In genomic region chr9:113590991-113591898, GRCh38 we compare ENCODE assay signal across 8 cellular contexts.
A peak's percentile ranks its signal among the peaks of the same experiment; 100 is the strongest.
DNase-seq lines count a peak whose midpoint lies in the region; ATAC-seq and TF ChIP-seq lines count a peak whose summit lies in the region.

No MANE protein-coding gene starts in this region.

- no peak overlapping the region for H3K4me3 Mint-ChIP-seq in CD8-positive, alpha-beta T cell
- H3K4me3 Mint-ChIP-seq in activated naive CD4-positive, alpha-beta T cell treated with anti-CD3 and anti-CD28 coated beads for 36 hours = no peak overlapping the region

- H3K23ac ChIP-seq in IMR-90 (ENCODE audit: low read depth, low read length) = no peak overlapping the region

- H3K9me1 ChIP-seq in IMR-90 (ENCODE audit: insufficient read depth, low read length) = peaks cover 12% of the 10 kb centered on the region

- in situ Hi-C loops in IMR-90 (cut with MboI; ENCODE audit: low sequenced_read_pairs) = loop anchor here (5.0 kb wide), 1 partner anchor 66 kb away; no protein-coding TSS in a partner anchor

- H3K4me2 ChIP-seq in IMR-90 (ENCODE audit: low read depth, low read length) = no peak overlapping the region

- peak overlapping the region; percentile 86; the same call in 1 of the 2 replicates for H2AK5ac ChIP-seq in IMR-90 (ENCODE audit: low read depth, low read length)

- no peak overlapping the region for H3K27ac Mint-ChIP-seq in CD8-positive, alpha-beta T cell
- H3K27ac Mint-ChIP-seq in activated naive CD4-positive, alpha-beta T cell treated with anti-CD3 and anti-CD28 coated beads for 36 hours = no peak overlapping the region

- peaks cover 40% of the 10 kb centered on the region for H3K36me3 Mint-ChIP-seq in CD8-positive, alpha-beta T cell
- H3K36me3 Mint-ChIP-seq in activated naive CD4-positive, alpha-beta T cell treated with anti-CD3 and anti-CD28 coated beads for 36 hours (ENCODE audit: low read depth) = peaks cover 3% of the 10 kb centered on the region

- no peak overlapping the region for H3K56ac ChIP-seq in IMR-90 (ENCODE audit: extremely low read depth, insufficient read depth, low read length)

- peak overlapping the region; percentile 67; the same call in 1 of the 2 replicates for H2BK20ac ChIP-seq in IMR-90 (ENCODE audit: low read depth, low read length)

- peaks cover 10% of the 10 kb centered on the region for H4K20me1 ChIP-seq in IMR-90 (ENCODE audit: insufficient read depth, low read length)

- POLR2A ChIA-PET in CD8-positive, alpha-beta T cell (lab: Charles Lee) = no interaction called here
- POLR2A ChIA-PET in IMR-90 (lab: Charles Lee; ENCODE audit: unreplicated experiment) = no interaction called here

- no peak overlapping the region for H4K5ac ChIP-seq in IMR-90 (ENCODE audit: low read depth, low read length)

- peaks cover 0 to 21% of the 10 kb centered on the region in 2 experiments; a peak in 2 of 4 replicates for H3K79me1 ChIP-seq in IMR-90 (ENCODE audit: low read depth in 1 of 2, low read length in 2 of 2)

- no peak overlapping the region; the same call in 2 of the 3 replicates for H2BK15ac ChIP-seq in IMR-90 (ENCODE audit: low read depth, low read length)

- no TSS peak for BruUV-seq in IMR-90 (replicated peaks; lab: Mats Ljungman, UMichigan)

- H3K27me3 ChIP-seq in CD8-positive, alpha-beta T cell (ENCODE audit: insufficient read depth, low read length) = no peaks in the 10 kb centered on the region
- H3K27me3 ChIP-seq in IMR-90 (ENCODE audit: control insufficient read depth, insufficient read depth, low read length) = no peaks in the 10 kb centered on the region

- peak; percentile 49; the same call in 1 of the 2 replicates for TF ChIP-seq POLR2A in IMR-90 (IDR thresholded peaks at IDR 0.05; ENCODE audit: low read depth, low read length)

- peak; percentile 50 for TF ChIP-seq CTCF in CD8-positive, alpha-beta T cell (IDR thresholded peaks at IDR 0.05)
- peak; percentile 98 for TF ChIP-seq CTCF in IMR-90 (conservative IDR thresholded peaks at IDR 0.05; ENCODE audit: low read depth, low read length)

- H4K91ac ChIP-seq in IMR-90 (ENCODE audit: insufficient read depth, low read depth, low read length) = peak overlapping the region; percentile 53; the same call in 1 of the 2 replicates

- no peaks in the 10 kb centered on the region for H3K9me3 ChIP-seq in CD8-positive, alpha-beta T cell (ENCODE audit: low read length)
- no peaks in the 10 kb centered on the region for H3K9me3 ChIP-seq in IMR-90 (ENCODE audit: control insufficient read depth, insufficient read depth, low read length)

- H3K4me3 ChIP-seq in CD8-positive, alpha-beta T cell (ENCODE audit: low read depth, low read length) = no peak overlapping the region
- H3K4me3 ChIP-seq in IMR-90 (ENCODE audit: insufficient read depth, low read depth, low read length) = no peak overlapping the region

- H3K4ac ChIP-seq in IMR-90 (ENCODE audit: low read depth, low read length) = 0 out of 2 replicates have a peak overlapping the region, but pooled peaks have one; percentile 71

- DNase-seq in CD8-positive, alpha-beta T cell = peak in 2 of 7 experiments; percentile 48 to 53
- peak; percentile 62 for DNase-seq in IMR-90
- peak; percentile 45 for DNase-seq in SHP77 treated with DMSO at 0.1 percent for 48 hours (lab: John Stamatoyannopoulos, UW)
- peak; percentile 85 for DNase-seq in activated naive CD4-positive, alpha-beta T cell treated with anti-CD3 and anti-CD28 coated beads for 36 hours
- peak; percentile 86 for DNase-seq in Right ventricle myocardium inferior (ENCODE audit: missing footprints)
- DNase-seq in posterior cingulate gyrus = peak; percentile 74 to 98 (median 87)

- peaks cover 6% of the 10 kb centered on the region for H3K4me1 ChIP-seq in CD8-positive, alpha-beta T cell (ENCODE audit: insufficient read depth, low read length)
- peaks cover 10% of the 10 kb centered on the region; the same call in 1 of the 2 replicates for H3K4me1 ChIP-seq in IMR-90 (ENCODE audit: control insufficient read depth, insufficient read depth, low read length)

- peak overlapping the region; percentile 44 for H2AK9ac ChIP-seq in IMR-90 (replicated peaks; ENCODE audit: low read depth, low read length, poor library complexity)

- no peak for ATAC-seq in CD8-positive, alpha-beta T cell
- ATAC-seq in GM19351 (IDR thresholded peaks at IDR 0.05; ENCODE audit: unreplicated experiment) (peak; percentile 79), IMR-90 (ENCODE audit: low read depth) (peak; percentile 31), Right ventricle myocardium inferior (peak; percentile 26), GM21528 (IDR thresholded peaks at IDR 0.05; ENCODE audit: low FRiP score, unreplicated experiment) (no peak)

- 71% methylated on average over 6 of the region's 20 CpGs; no CpG with 5 or more reads in 1 of the 2 experiments for WGBS in IMR-90 (ENCODE audit: extremely low coverage in 2 of 2, insufficient read length in 1 of 2), 2 experiments

- no peak overlapping the region for H3K14ac ChIP-seq in IMR-90 (replicated peaks; ENCODE audit: low read depth, low read length)

- H3K9ac ChIP-seq in IMR-90 (ENCODE audit: low read depth, low read length) = no peak overlapping the region

- no peak overlapping the region for H3K18ac ChIP-seq in IMR-90 (ENCODE audit: low read depth, low read length)

- no peaks in the 10 kb centered on the region for H3K9me3 Mint-ChIP-seq in CD8-positive, alpha-beta T cell
- no peaks in the 10 kb centered on the region for H3K9me3 Mint-ChIP-seq in activated naive CD4-positive, alpha-beta T cell treated with anti-CD3 and anti-CD28 coated beads for 36 hours

- TF ChIP-seq RAD21 in IMR-90 (IDR thresholded peaks at IDR 0.05; ENCODE audit: low read length) = peak; percentile 100

- peaks cover 20% of the 10 kb centered on the region for H3K36me3 ChIP-seq in CD8-positive, alpha-beta T cell (ENCODE audit: insufficient read depth, low read length)
- peaks cover 8% of the 10 kb centered on the region for H3K36me3 ChIP-seq in IMR-90 (ENCODE audit: control insufficient read depth, insufficient read depth, low read length)

- CTCF ChIA-PET in CD8-positive, alpha-beta T cell (lab: Charles Lee) = interaction anchor here (0.6 to 15.1 kb wide), 14 partner anchors 9 to 244 kb away, joined by 3 to 267 read pairs (median 4); no protein-coding TSS in a partner anchor
- CTCF ChIA-PET in IMR-90 (lab: Yijun Ruan, JAX) = interaction anchor here (0.7 to 5.7 kb wide), 11 partner anchors 8 to 145 kb away, joined by 3 to 132 read pairs (median 4); no protein-coding TSS in a partner anchor
- CTCF ChIA-PET in activated naive CD4-positive, alpha-beta T cell treated with anti-CD3 and anti-CD28 coated beads for 36 hours (lab: Charles Lee) = interaction anchor here (0.5 to 20.1 kb wide), 30 partner anchors 9 to 327 kb away, joined by 3 to 440 read pairs (median 4); partner anchors contain the start of genes CDC26 and PRPF4

- no peaks in the 10 kb centered on the region for H3K27me3 Mint-ChIP-seq in CD8-positive, alpha-beta T cell (ENCODE audit: low read depth)
- no peaks in the 10 kb centered on the region for H3K27me3 Mint-ChIP-seq in activated naive CD4-positive, alpha-beta T cell treated with anti-CD3 and anti-CD28 coated beads for 36 hours (ENCODE audit: low read depth)

- H2BK120ac ChIP-seq in IMR-90 (ENCODE audit: low read depth, low read length) = no peak overlapping the region

- H4K8ac ChIP-seq in IMR-90 (ENCODE audit: low read depth in 2 of 2, low read length in 2 of 2) = 0 out of 4 replicates have a peak overlapping the region, but pooled peaks of 1 of the 2 experiments have one; percentile 53

- intact Hi-C loops in CD8-positive, alpha-beta T cell (cut with DNase I, micrococcal nuclease) = loop anchor here (1.0 to 2.0 kb wide), 4 partner anchors 9 to 144 kb away; no protein-coding TSS in a partner anchor
- intact Hi-C loops in IMR-90 (cut with micrococcal nuclease) = loop anchor here (1.0 to 5.0 kb wide), 6 partner anchors 64 to 319 kb away; partner anchors contain the start of gene ALAD
- intact Hi-C loops in activated naive CD4-positive, alpha-beta T cell treated with anti-CD3 and anti-CD28 coated beads for 36 hours (cut with micrococcal nuclease) = loop anchor here (1.0 to 2.0 kb wide), 4 partner anchors 64 to 316 kb away; partner anchors contain the start of genes C9orf43, CDC26, POLE3 and PRPF4
- intact Hi-C loops in Right ventricle myocardium inferior (cut with DNase I) = loop anchor here (1.0 to 5.0 kb wide), 2 partner anchors 64 to 319 kb away; no protein-coding TSS in a partner anchor
- intact Hi-C loops in posterior cingulate gyrus (cut with DNase I) = loop anchor here (1.0 to 2.0 kb wide), 2 partner anchors 64 to 144 kb away; no protein-coding TSS in a partner anchor

- H3K27ac ChIP-seq in CD8-positive, alpha-beta T cell (ENCODE audit: low read depth, low read length) = no peak overlapping the region
- no peak overlapping the region for H3K27ac ChIP-seq in IMR-90 (ENCODE audit: insufficient read depth, low read length)

- dilution Hi-C loops in IMR-90 (cut with HindIII; ENCODE audit: low sequenced_read_pairs, unreplicated experiment) = no loop called here

- peak overlapping the region; percentile 75 for H2AFZ ChIP-seq in IMR-90 (replicated peaks; ENCODE audit: low read length, poor library complexity)

- peaks cover 27% of the 10 kb centered on the region for H3K4me1 Mint-ChIP-seq in CD8-positive, alpha-beta T cell (ENCODE audit: low read depth)
- H3K4me1 Mint-ChIP-seq in activated naive CD4-positive, alpha-beta T cell treated with anti-CD3 and anti-CD28 coated beads for 36 hours (ENCODE audit: low read depth) = peaks cover 37% of the 10 kb centered on the region

- H2BK5ac ChIP-seq in IMR-90 (ENCODE audit: low read depth, low read length, poor library complexity, severe bottlenecking) = no peak overlapping the region

TF ChIP-seq in IMR-90, 13 proteins besides CTCF, POLR2A, EP300 and RAD21:
- TF ChIP-seq MAZ (IDR thresholded peaks at IDR 0.05; ENCODE audit: borderline replicate concordance, low read depth, low read length) (peak; percentile 32; the same call in 1 of the 2 replicates), SMC3 (IDR thresholded peaks at IDR 0.05; ENCODE audit: low read depth, low read length) (peak; percentile 100), CHD1 (IDR thresholded peaks at IDR 0.05; ENCODE audit: low read depth, low read length) (peak; percentile 78; the same call in 1 of the 2 replicates), RCOR1 (IDR thresholded peaks at IDR 0.05; ENCODE audit: insufficient replicate concordance, low read length) (no peak), MAFK (IDR thresholded peaks at IDR 0.05; ENCODE audit: low read depth, low read length) (no peak)

Comparison
In these comparisons a context has a peak if more than half of its experiments do, and no peak if none do; other contexts are left out.
1. ATAC-seq: peak in GM19351 (single experiment), IMR-90 (single experiment) and Right ventricle myocardium inferior (single experiment); none in CD8-positive, alpha-beta T cell (single experiment) and GM21528 (single experiment).